In genomic region chr1:94417702-94417961, GRCh38 we compare ENCODE assay signal across 8 cellular contexts. TPM values are rescaled to one million over a fixed set of nuclear protein-coding genes. Genes with fewer than 3 reads are reported as not detected.
A peak's percentile ranks its signal among the peaks of the same experiment; 100 is the strongest.
DNase-seq lines count a peak whose midpoint lies in the region; ATAC-seq and TF ChIP-seq lines count a peak whose summit lies in the region.

No MANE protein-coding gene starts in this region.

- H3K9me3 ChIP-seq in heart right ventricle (no peaks in the 10 kb centered on the region), mononuclear cell (ENCODE audit: low read depth, low read length) (no peaks in the 10 kb centered on the region), vagina (no peaks in the 10 kb centered on the region)

- H3K4me3 ChIP-seq in heart right ventricle (peak overlapping the region; percentile 59 to 98 (median 93)), coronary artery (peak overlapping the region; percentile 99), mononuclear cell (ENCODE audit: low read length) (peak overlapping the region; percentile 70), vagina (peak overlapping the region; percentile 87 to 99)

- DNase-seq in heart right ventricle, result no peak
- no peak for DNase-seq in Right ventricle myocardium superior
- no peak for DNase-seq in coronary artery (ENCODE audit: low spot score)
- no peak for DNase-seq in vagina (ENCODE audit: extremely low spot score in 2 of 2)
- no peak for DNase-seq in NCI-H1105 treated with DMSO at 0.1 percent for 48 hours (lab: John Stamatoyannopoulos, UW)
- no peak for DNase-seq in D341Med (ENCODE audit: low spot score)
- no peak for DNase-seq in A172 (ENCODE audit: low spot score)

- H3K27ac ChIP-seq in heart right ventricle, result peak overlapping the region; percentile 64 to 97 (median 92)
- H3K27ac ChIP-seq in coronary artery, result peak overlapping the region; percentile 85 to 95
- H3K27ac ChIP-seq in vagina, result peak overlapping the region; percentile 90

- no peak for ATAC-seq in heart right ventricle
- no peak for ATAC-seq in Right ventricle myocardium superior (ENCODE audit: poor library complexity)

- no peak for TF ChIP-seq POLR2A in vagina (IDR thresholded peaks at IDR 0.05)

- intact Hi-C loops in heart right ventricle (cut with DNase I), result loop anchor here in 1 of 10 donors (5.0 kb wide), 1 partner anchor 45 kb away; no protein-coding TSS in a partner anchor
- intact Hi-C loops in Right ventricle myocardium superior (cut with DNase I), result no loop called here
- intact Hi-C loops in vagina (cut with DNase I), result no loop called here

- peaks cover 0 to 45% (median 38%) of the 10 kb centered on the region in 9 donors for H3K4me1 ChIP-seq in heart right ventricle
- peaks cover 18% of the 10 kb centered on the region for H3K4me1 ChIP-seq in mononuclear cell (ENCODE audit: insufficient read depth, low read length)
- peaks cover 50% of the 10 kb centered on the region for H3K4me1 ChIP-seq in vagina

- 2 to 4% methylated on average over 9 of the region's 9 CpGs for WGBS in heart right ventricle, 2 donors

- no peak for TF ChIP-seq CTCF in heart right ventricle (IDR thresholded peaks at IDR 0.05)
- TF ChIP-seq CTCF in coronary artery (IDR thresholded peaks at IDR 0.05), result no peak
- no peak for TF ChIP-seq CTCF in vagina (IDR thresholded peaks at IDR 0.05)

- H3K36me3 ChIP-seq in heart right ventricle (no peaks in the 10 kb centered on the region), vagina (no peaks in the 10 kb centered on the region)

- H3K27me3 ChIP-seq in heart right ventricle (peaks cover 0 to 4% (median 0%) of the 10 kb centered on the region in 7 donors), mononuclear cell (ENCODE audit: insufficient read depth, low read length) (peaks cover 9% of the 10 kb centered on the region), vagina (no peaks in the 10 kb centered on the region)

RNA-seq across cellular contexts. Expression of gene ABCD3, which starts 0.6 kb away (rescaled TPM):
- total RNA-seq in heart right ventricle (10 to 100 TPM; 49.0 to 90.0 (median 60.7) TPM), Right ventricle myocardium superior (65.7 TPM), mononuclear cell (10.6 TPM), vagina (16.2 TPM)
- polyA plus RNA-seq in heart right ventricle, result 10 to 100 TPM; 22.2 to 25.9 TPM
- total RNA-seq in A172 (2014; rRNA removed; shearing (Covaris generic)), result 37.0 and 50.4 TPM in 2 replicates
